Comparison of ENCODE assay signal across 23 cellular contexts in the genomic region with DNA sequence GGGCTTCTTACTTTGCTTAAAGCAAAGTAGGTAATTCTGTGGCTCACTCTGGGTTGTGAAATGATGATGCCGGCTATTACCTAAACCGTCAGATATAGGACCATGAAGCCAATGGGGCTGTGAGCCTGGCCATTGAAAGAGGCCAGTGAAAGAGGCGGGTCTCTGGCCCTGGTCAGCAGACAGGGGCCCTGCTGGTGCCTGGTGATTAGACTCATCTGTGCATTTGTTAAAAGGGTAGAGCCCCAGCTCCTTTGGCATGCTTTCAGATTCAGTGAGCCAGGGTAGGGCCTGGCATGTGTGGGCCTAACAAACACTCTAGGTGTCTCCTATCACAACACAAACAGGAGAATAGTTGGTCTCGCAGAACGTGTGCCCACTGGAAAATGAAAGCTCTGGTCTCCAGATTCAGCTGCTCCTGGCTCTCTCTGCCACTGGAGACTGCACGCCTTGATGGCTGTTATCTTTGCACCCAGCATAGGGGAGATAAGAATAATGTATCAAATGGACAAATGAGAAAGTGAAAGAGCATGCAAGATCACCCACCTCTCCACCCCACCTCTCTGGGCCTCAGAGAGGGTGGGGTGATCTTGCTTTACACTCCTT. TPM values are rescaled to one million over a fixed set of nuclear protein-coding genes. Genes with fewer than 3 reads are reported as not detected.
"Had no signal": no experiment of that assay in that cellular context is flagged by ENCODE, and none has a peak within 500 bp of the region (broad histone marks: within the 10 kb centered on the region; RNA-seq: fewer than 3 reads in every experiment).

No MANE protein-coding gene starts in this region.

- H3K4me1 ChIP-seq: adrenal gland, sigmoid colon had no signal

- H3K4me3 Mint-ChIP-seq: activated T-helper 1 cell treated with anti-CD3 and anti-CD28 coated beads, Interleukin-12 subunit alpha, Interleukin-12 subunit beta, Interleukin-2, Interleukin-4 antibody, amounts not matched to agents 30 ng/mL and 10 ng/mL and 1 ng/mL, durations not matched to agents 14 hours and 24 hours and 36 hours; dendritic cell treated with granulocyte-macrophage colony-stimulating factor and Interleukin-4, amounts not matched to agents 40 ng/mL and 50 ng/mL, for 4 days; natural killer cell; stimulated activated memory B cell treated with anti-CD40 and anti-IgM and Interleukin-4, amounts not matched to agents 10 μg/mL and 1 μg/mL and 100 μg/mL, for 72 hours had no signal

- H3K36me3 ChIP-seq: adrenal gland, esophagus muscularis mucosa, sigmoid colon, spleen, upper lobe of left lung, WERI-Rb-1 had no signal

- H3K27me3 Mint-ChIP-seq: stimulated activated memory B cell treated with anti-CD40 and anti-IgM and Interleukin-4, amounts not matched to agents 10 μg/mL and 1 μg/mL and 100 μg/mL, for 72 hours had no signal

- H3K27me3 ChIP-seq: adrenal gland, sigmoid colon, spleen, testis, upper lobe of left lung had no signal

- H3K9me3 Mint-ChIP-seq: activated T-helper 1 cell treated with anti-CD3 and anti-CD28 coated beads, Interleukin-12 subunit alpha, Interleukin-12 subunit beta, Interleukin-2, Interleukin-4 antibody, amounts not matched to agents 30 ng/mL and 10 ng/mL and 1 ng/mL, durations not matched to agents 14 hours and 24 hours and 36 hours; dendritic cell treated with granulocyte-macrophage colony-stimulating factor and Interleukin-4, amounts not matched to agents 40 ng/mL and 50 ng/mL, for 4 days; natural killer cell; stimulated activated memory B cell treated with anti-CD40 and anti-IgM and Interleukin-4, amounts not matched to agents 10 μg/mL and 1 μg/mL and 100 μg/mL, for 72 hours had no signal

- H3K4me1 Mint-ChIP-seq: natural killer cell; stimulated activated memory B cell treated with anti-CD40 and anti-IgM and Interleukin-4, amounts not matched to agents 10 μg/mL and 1 μg/mL and 100 μg/mL, for 72 hours had no signal

- H3K27ac ChIP-seq: esophagus muscularis mucosa, sigmoid colon, spleen, testis, upper lobe of left lung, WERI-Rb-1 had no signal

- H3K36me3 Mint-ChIP-seq: activated naive CD4-positive, alpha-beta T cell treated with anti-CD3 and anti-CD28 coated beads, Interleukin-2, amount 50 U/mL, for 72 hours; natural killer cell; stimulated activated memory B cell treated with anti-CD40 and anti-IgM and Interleukin-4, amounts not matched to agents 10 μg/mL and 1 μg/mL and 100 μg/mL, for 72 hours had no signal

- H3K9me3 ChIP-seq: adrenal gland, esophagus muscularis mucosa, sigmoid colon, testis, upper lobe of left lung had no signal

- DNase-seq: activated CD4-positive, alpha-beta T cell treated with anti-CD3 and anti-CD28 coated beads for 1 hour; activated gamma-delta T cell treated with Interleukin-2 at 50 U/mL for 16 hours; adrenal gland; effector CD8-positive, alpha-beta T cell; natural killer cell; occipital lobe; sigmoid colon; spleen; stimulated activated CD4-positive, alpha-beta T cell treated with anti-CD3 and anti-CD28 coated beads, Interleukin-4, amount 100 ng/mL, for 4 hours; T-helper 2 cell; testis; upper lobe of left lung had no signal

- H3K27ac Mint-ChIP-seq: activated naive CD4-positive, alpha-beta T cell treated with anti-CD3 and anti-CD28 coated beads, Interleukin-2, amount 50 U/mL, for 72 hours; activated T-helper 1 cell treated with anti-CD3 and anti-CD28 coated beads, Interleukin-12 subunit alpha, Interleukin-12 subunit beta, Interleukin-2, Interleukin-4 antibody, amounts not matched to agents 30 ng/mL and 10 ng/mL and 1 ng/mL, durations not matched to agents 14 hours and 24 hours and 36 hours; dendritic cell treated with granulocyte-macrophage colony-stimulating factor and Interleukin-4, amounts not matched to agents 40 ng/mL and 50 ng/mL, for 4 days; natural killer cell; stimulated activated memory B cell treated with anti-CD40 and anti-IgM and Interleukin-4, amounts not matched to agents 10 μg/mL and 1 μg/mL and 100 μg/mL, for 72 hours had no signal

- H3K4me3 ChIP-seq: adrenal gland, esophagus muscularis mucosa, lung, sigmoid colon, spleen, testis, upper lobe of left lung had no signal

- ATAC-seq: activated naive CD4-positive, alpha-beta T cell treated with anti-CD3 and anti-CD28 coated beads, Interleukin-2, amount 50 U/mL, for 72 hours; natural killer cell; stimulated activated memory B cell treated with anti-CD40 and anti-IgM and Interleukin-4, amounts not matched to agents 10 μg/mL and 1 μg/mL and 100 μg/mL, for 72 hours had no signal

RNA-seq across cellular contexts. Expression of gene LRRC30, which starts 6.9 kb away (rescaled TPM):
- total RNA-seq: activated naive CD4-positive, alpha-beta T cell treated with anti-CD3 and anti-CD28 coated beads, Interleukin-2, amount 50 U/mL, for 72 hours; activated T-helper 1 cell treated with anti-CD3 and anti-CD28 coated beads, Interleukin-12 subunit alpha, Interleukin-12 subunit beta, Interleukin-2, Interleukin-4 antibody, amounts not matched to agents 30 ng/mL and 10 ng/mL and 1 ng/mL, durations not matched to agents 14 hours and 24 hours and 36 hours; adrenal gland; astrocyte; bronchial epithelial cell; chondrocyte; esophagus muscularis mucosa; lung; natural killer cell; occipital lobe; pulmonary artery endothelial cell; sigmoid colon; spleen; testis; upper lobe of left lung had no signal
